ENCODE assay signal across 1 cellular context in genomic region chr16:1777375-1778199, GRCh38.
TF ChIP-seq lines count a peak whose summit lies in the region.

No MANE protein-coding gene starts in this region.

TF ChIP-seq in H1, 55 proteins besides CTCF, POLR2A, EP300 and RAD21:
- TF ChIP-seq POLR2AphosphoS5 (IDR thresholded peaks at IDR 0.05; ENCODE audit: low read depth, low read length), result peak; percentile 4; the same call in 1 of the 2 replicates
- TF ChIP-seq PHF8 (conservative IDR thresholded peaks at IDR 0.05; ENCODE audit: low read depth, low read length), result no peak
TF ChIP-seq in H1: peak in this region for 1.
